Comparison of ENCODE assay signal across 14 cellular contexts in genomic region chr10:98266647-98267046, GRCh38. TPM values are rescaled to one million over a fixed set of nuclear protein-coding genes. Genes with fewer than 3 reads are reported as not detected.
DNase-seq lines count a peak whose midpoint lies in the region; ATAC-seq, FAIRE-seq and TF ChIP-seq lines count a peak whose summit lies in the region.
"Had no signal": no experiment of that assay in that cellular context is flagged by ENCODE, and none has a peak within 500 bp of the region (broad histone marks: within the 10 kb centered on the region; RNA-seq: fewer than 3 reads in every experiment).

No MANE protein-coding gene starts in this region.

- H3K4me1 Mint-ChIP-seq in MCF 10A (ENCODE audit: insufficient read depth, unreplicated experiment) (peaks cover 23% of the 10 kb centered on the region), astrocyte (ENCODE audit: low read depth, unreplicated experiment) (peaks cover 46% of the 10 kb centered on the region), natural killer cell (peaks cover 0 to 10% of the 10 kb centered on the region in 2 donors), endothelial cell (ENCODE audit: unreplicated experiment) (peaks cover 11% of the 10 kb centered on the region)

- no peak for TF ChIP-seq CTCF in MCF 10A (IDR thresholded peaks at IDR 0.05; ENCODE audit: unreplicated experiment)
- TF ChIP-seq CTCF in mammary epithelial cell (conservative IDR thresholded peaks at IDR 0.05 in 1 of 2, IDR thresholded peaks at IDR 0.05 in 1 of 2; ENCODE audit: extremely low read depth in 1 of 2, insufficient read depth in 1 of 2, low read depth in 1 of 2, low read length in 2 of 2): no peak
- TF ChIP-seq CTCF in astrocyte (IDR thresholded peaks at IDR 0.05; ENCODE audit: insufficient read depth, low read depth, low read length): no peak
- no peak for TF ChIP-seq CTCF in natural killer cell (IDR thresholded peaks at IDR 0.05)
- TF ChIP-seq CTCF in endothelial cell (IDR thresholded peaks at IDR 0.05; ENCODE audit: unreplicated experiment): no peak

- H3K4me1 ChIP-seq in mammary epithelial cell (ENCODE audit: insufficient read depth, low read length): peaks cover 20% of the 10 kb centered on the region
- peaks cover 38% of the 10 kb centered on the region for H3K4me1 ChIP-seq in astrocyte (ENCODE audit: insufficient read depth, low read length)

- H3K4me2 ChIP-seq in mammary epithelial cell (ENCODE audit: insufficient read depth, low read depth, low read length): no peak overlapping the region
- peak overlapping the region; percentile 82 for H3K4me2 ChIP-seq in astrocyte (ENCODE audit: low read length)

- no peak overlapping the region for H3K9ac ChIP-seq in mammary epithelial cell (ENCODE audit: insufficient read depth, low read length)
- H3K9ac ChIP-seq in astrocyte (ENCODE audit: low read length): no peak overlapping the region

- no peak for DNase-seq in MCF 10A (ENCODE audit: unreplicated experiment)
- no peak for DNase-seq in mammary epithelial cell
- DNase-seq in astrocyte (ENCODE audit: low read depth): no peak
- no peak for DNase-seq in natural killer cell
- peak; percentile 51 for DNase-seq in urothelium cell line (ENCODE audit: low spot score)
- no peak for DNase-seq in endothelial cell (ENCODE audit: low spot score)
- DNase-seq in SKM-1 treated with dmso at 0.1 percent for 144 hours (lab: John Stamatoyannopoulos, UW; ENCODE audit: unreplicated experiment): no peak
- DNase-seq in NOMO-1 treated with DMSO at 0.1 percent for 48 hours (lab: John Stamatoyannopoulos, UW; ENCODE audit: unreplicated experiment): no peak
- DNase-seq: ACHN, left colon, NCI-H1436 treated with DMSO at 0.1 percent for 48 hours, SHP77 had no signal

- no peaks in the 10 kb centered on the region for H3K9me3 ChIP-seq in mammary epithelial cell (replicated peaks; ENCODE audit: insufficient read depth, low read length)
- no peaks in the 10 kb centered on the region for H3K9me3 ChIP-seq in astrocyte (ENCODE audit: insufficient read depth, low read depth, low read length)

- H2AFZ ChIP-seq in mammary epithelial cell (ENCODE audit: low read depth, low read length) (no peak overlapping the region), astrocyte (ENCODE audit: low read depth, low read length) (no peak overlapping the region)

- H3K36me3 ChIP-seq in mammary epithelial cell (ENCODE audit: insufficient read depth, low read length) (no peaks in the 10 kb centered on the region), astrocyte (ENCODE audit: insufficient read depth, low read length) (no peaks in the 10 kb centered on the region)

- H3K27me3 ChIP-seq in mammary epithelial cell (ENCODE audit: insufficient read depth, low read length) (no peaks in the 10 kb centered on the region), astrocyte (ENCODE audit: insufficient read depth, low read length) (no peaks in the 10 kb centered on the region)

- intact Hi-C loops in MCF 10A (cut with micrococcal nuclease): loop anchor here (10.0 kb wide), 1 partner anchor 198 kb away; no protein-coding TSS in a partner anchor
- intact Hi-C loops in mammary epithelial cell (cut with micrococcal nuclease): loop anchor here (10.0 kb wide), 1 partner anchor 178 kb away; the partner anchor contains the start of gene HPS1
- intact Hi-C loops in natural killer cell (cut with micrococcal nuclease): no loop called here

- CTCF ChIA-PET in MCF 10A (lab: Yijun Ruan, JAX): interaction anchor here (1.1 to 1.6 kb wide), 3 partner anchors 13 to 42 kb away, joined by 3 to 7 read pairs (median 4); no protein-coding TSS in a partner anchor
- CTCF ChIA-PET in mammary epithelial cell (lab: Charles Lee; ENCODE audit: low non-redundant PET): no interaction called here

- H3K4me3 Mint-ChIP-seq in MCF 10A (ENCODE audit: unreplicated experiment) (no peak overlapping the region), astrocyte (ENCODE audit: unreplicated experiment) (peak overlapping the region; percentile 70), natural killer cell (peak overlapping the region; percentile 79), endothelial cell (ENCODE audit: unreplicated experiment) (no peak overlapping the region)

- FAIRE-seq in astrocyte (lab: Jason Lieb, UNC) (no peak), urothelium cell line (lab: Jason Lieb, UNC) (peak; percentile 46)

- WGBS in mammary epithelial cell (ENCODE audit: low coverage, missing lambda C conversion rate): 100% methylated on average over 5 of the region's 5 CpGs

- H3K36me3 Mint-ChIP-seq in MCF 10A (ENCODE audit: insufficient read depth, unreplicated experiment) (no peaks in the 10 kb centered on the region), astrocyte (ENCODE audit: low read depth, unreplicated experiment) (peaks cover 7% of the 10 kb centered on the region), natural killer cell (no peaks in the 10 kb centered on the region), endothelial cell (ENCODE audit: low read depth, unreplicated experiment) (peaks cover 6% of the 10 kb centered on the region)
- H3K36me3 Mint-ChIP-seq: IgD-negative memory B cell had no signal

- H3K9me3 Mint-ChIP-seq in MCF 10A (ENCODE audit: unreplicated experiment) (no peaks in the 10 kb centered on the region), astrocyte (ENCODE audit: unreplicated experiment) (no peaks in the 10 kb centered on the region), natural killer cell (no peaks in the 10 kb centered on the region), endothelial cell (ENCODE audit: unreplicated experiment) (no peaks in the 10 kb centered on the region)
- H3K9me3 Mint-ChIP-seq: IgD-negative memory B cell had no signal

- dilution Hi-C loops in mammary epithelial cell (cut with HindIII; ENCODE audit: low sequenced_read_pairs): no loop called here

- POLR2A ChIA-PET in MCF 10A (lab: Yijun Ruan, JAX): interaction anchor here (0.6 kb wide), 1 partner anchor 28 kb away, joined by 3 read pairs; no protein-coding TSS in a partner anchor

- in situ Hi-C loops in mammary epithelial cell (cut with MboI; ENCODE audit: low sequenced_read_pairs in 2 of 2): no loop called here

- BruUV-seq in MCF 10A (replicated peaks; lab: Mats Ljungman, UMichigan) (no TSS peak), mammary epithelial cell (replicated peaks; lab: Mats Ljungman, UMichigan) (no TSS peak)

- ATAC-seq in natural killer cell: no peak
- ATAC-seq: left colon had no signal

- H3K79me2 ChIP-seq in mammary epithelial cell (ENCODE audit: insufficient read depth, low read length) (no peaks in the 10 kb centered on the region), astrocyte (ENCODE audit: insufficient read depth, low read length) (no peaks in the 10 kb centered on the region)

- no peaks in the 10 kb centered on the region for H3K27me3 Mint-ChIP-seq in MCF 10A (ENCODE audit: insufficient read depth, unreplicated experiment)
- peaks cover 3% of the 10 kb centered on the region for H3K27me3 Mint-ChIP-seq in astrocyte (ENCODE audit: low read depth, unreplicated experiment)
- peaks cover 9 to 33% of the 10 kb centered on the region in 2 donors for H3K27me3 Mint-ChIP-seq in natural killer cell (ENCODE audit: low read depth in 2 of 2)
- peaks cover 10% of the 10 kb centered on the region for H3K27me3 Mint-ChIP-seq in endothelial cell (ENCODE audit: unreplicated experiment)

- H3K27ac ChIP-seq in mammary epithelial cell (ENCODE audit: insufficient read depth, low read depth, low read length): no peak overlapping the region
- no peak overlapping the region for H3K27ac ChIP-seq in astrocyte (ENCODE audit: low read depth, low read length)
- H3K27ac ChIP-seq: VCaP had no signal

- H3K27ac Mint-ChIP-seq in MCF 10A (ENCODE audit: low read depth, unreplicated experiment) (peak overlapping the region; percentile 39), astrocyte (ENCODE audit: unreplicated experiment) (peak overlapping the region; percentile 59), natural killer cell (peak overlapping the region in 1 of 2 donors; percentile 57), endothelial cell (ENCODE audit: unreplicated experiment) (no peak overlapping the region)
- H3K27ac Mint-ChIP-seq: IgD-negative memory B cell had no signal

- H4K20me1 ChIP-seq in mammary epithelial cell (ENCODE audit: insufficient read depth, low read length) (no peaks in the 10 kb centered on the region), astrocyte (ENCODE audit: insufficient read depth, low read length) (no peaks in the 10 kb centered on the region)

- H3K4me3 ChIP-seq in mammary epithelial cell (replicated peaks in 1 of 3; ENCODE audit: insufficient read depth in 1 of 3, low read depth in 2 of 3, low read length in 3 of 3) (no peak overlapping the region), astrocyte (ENCODE audit: insufficient read depth, low read depth, low read length) (peak overlapping the region; percentile 30)

RNA-seq across cellular contexts. Expression of gene LOXL4, which starts 1.3 kb away (rescaled TPM):
- not detected in 2 replicates for total RNA-seq in MCF 10A (2022)
- total RNA-seq in mammary epithelial cell: 10 to 100 TPM in 1 of 2 donors, not detected in 1; 26.5 TPM
- not detected for polyA plus RNA-seq in mammary epithelial cell
- not detected for polyA minus RNA-seq in mammary epithelial cell
- total RNA-seq in astrocyte: 26.6 and 41.2 TPM in 2 replicates
- under 1 TPM in 1 of 3 donors, not detected in 2; 0.23 TPM for total RNA-seq in natural killer cell
- total RNA-seq in endothelial cell (ENCODE audit: unreplicated experiment): 1.8 TPM

Comparison
In these comparisons a context has a peak if more than half of its experiments do, and no peak if none do; other contexts are left out.
1. H3K4me3 Mint-ChIP-seq: peak in astrocyte (single experiment) and natural killer cell (single experiment); none in MCF 10A (single experiment) and endothelial cell (single experiment).